Comparison of ENCODE assay signal across 24 cellular contexts in the genomic region with DNA sequence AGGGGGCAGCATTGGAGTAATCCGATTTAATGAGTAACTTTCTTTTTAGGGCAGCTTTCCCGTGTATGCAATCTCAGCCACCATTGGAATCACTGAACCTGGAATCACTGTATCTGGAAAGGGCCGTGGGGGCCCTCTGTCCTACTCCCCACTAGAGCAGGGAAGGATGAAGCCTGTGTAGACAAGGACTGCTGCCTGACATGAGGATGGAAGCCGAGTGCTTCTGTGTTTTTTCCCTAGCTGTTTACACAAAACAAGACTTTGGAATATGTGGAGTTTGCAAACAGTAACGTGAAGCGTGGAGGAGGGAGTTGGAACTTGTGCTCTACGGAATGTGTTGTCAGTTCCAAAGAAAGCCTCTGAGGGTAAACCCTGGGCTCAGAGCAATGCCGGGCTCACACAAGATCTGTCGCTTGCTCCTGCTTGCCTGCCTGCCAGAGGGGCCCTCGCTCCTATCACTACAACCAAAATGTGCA. TPM values are rescaled to one million over a fixed set of nuclear protein-coding genes. Genes with fewer than 3 reads are reported as not detected.
DNase-seq lines count a peak whose midpoint lies in the region; TF ChIP-seq lines count a peak whose summit lies in the region.
"Had no signal": no experiment of that assay in that cellular context is flagged by ENCODE, and none has a peak within 500 bp of the region (broad histone marks: within the 10 kb centered on the region; RNA-seq: fewer than 3 reads in every experiment).

No MANE protein-coding gene starts in this region.

- H3K27me3 ChIP-seq in H9 (ENCODE audit: insufficient read depth, low read length) = no peaks in the 10 kb centered on the region; the same call in 1 of the 2 replicates
- no peaks in the 10 kb centered on the region for H3K27me3 ChIP-seq in endodermal cell (ENCODE audit: control insufficient read depth, insufficient read depth, low read length, poor library complexity, severe bottlenecking)
- H3K27me3 ChIP-seq: brain microvascular endothelial cell had no signal

- no peak overlapping the region for H3K18ac ChIP-seq in H9 (ENCODE audit: insufficient read length, low read depth, low read length)

- peak overlapping the region; percentile 45 for H3K27ac Mint-ChIP-seq in T-helper 1 cell treated with Interleukin-12 subunit alpha and Interleukin-12 subunit beta and Interleukin-4 antibody, amounts not matched to agents 30 μg/mL and 1 μg/mL, for 36 hours
- H3K27ac Mint-ChIP-seq in H9 (no peak overlapping the region), endodermal cell (no peak overlapping the region), nephron (peak overlapping the region; percentile 57 to 90 (median 58))

- H2BK5ac ChIP-seq in H9 (ENCODE audit: insufficient read length, low read length) = no peak overlapping the region

- H3K4me1 ChIP-seq in H9 (ENCODE audit: insufficient read depth, low read length) (peaks cover 2% of the 10 kb centered on the region; the same call in 1 of the 2 replicates), endodermal cell (ENCODE audit: control insufficient read depth, insufficient read depth, low read length) (peaks cover 12% of the 10 kb centered on the region)
- H3K4me1 ChIP-seq: HAP-1 had no signal

- H3K23ac ChIP-seq in H9 (ENCODE audit: insufficient read length, low read depth, low read length) = no peak overlapping the region

- H3K79me1 ChIP-seq in H9 (ENCODE audit: insufficient read depth, low read depth, low read length, poor library complexity, severe bottlenecking) = no peaks in the 10 kb centered on the region

- H2BK120ac ChIP-seq in H9 (ENCODE audit: low read depth, low read length, poor library complexity, severe bottlenecking) = no peak overlapping the region

- H4K5ac ChIP-seq in H9 (ENCODE audit: insufficient read length, low read depth, low read length) = no peak overlapping the region

- no peak overlapping the region for H3K14ac ChIP-seq in H9 (ENCODE audit: insufficient read depth, low read length)

- H2AFZ ChIP-seq in H9 (ENCODE audit: low read length) = no peak overlapping the region

- H4K20me1 ChIP-seq in H9 (ENCODE audit: control insufficient read depth, insufficient read depth, insufficient read length) = no peaks in the 10 kb centered on the region

- H3K9me3 ChIP-seq in H9 (ENCODE audit: control insufficient read depth, low read depth, low read length) = no peaks in the 10 kb centered on the region
- no peaks in the 10 kb centered on the region for H3K9me3 ChIP-seq in endodermal cell (ENCODE audit: control insufficient read depth, low read length)
- H3K9me3 ChIP-seq: HAP-1, psoas muscle had no signal

- no peak overlapping the region for H2BK15ac ChIP-seq in H9 (ENCODE audit: low read depth, low read length)

- peaks cover 8% of the 10 kb centered on the region for H3K4me1 Mint-ChIP-seq in T-helper 1 cell treated with Interleukin-12 subunit alpha and Interleukin-12 subunit beta and Interleukin-4 antibody, amounts not matched to agents 30 μg/mL and 1 μg/mL, for 36 hours (ENCODE audit: low read depth)
- H3K4me1 Mint-ChIP-seq in H9 (peaks cover 14 to 20% of the 10 kb centered on the region in 2 experiments), endodermal cell (peaks cover 28% of the 10 kb centered on the region), nephron (peaks cover 26% of the 10 kb centered on the region)
- H3K4me1 Mint-ChIP-seq: CD8-positive, alpha-beta memory T cell; stimulated activated naive B cell treated with anti-CD40 and anti-IgM and Interleukin-4, amounts not matched to agents 10 μg/mL and 1 μg/mL and 100 μg/mL, for 72 hours had no signal

- no peak overlapping the region for H2BK12ac ChIP-seq in H9 (ENCODE audit: insufficient read length, low read depth, low read length)

- no peak overlapping the region for H3K56ac ChIP-seq in H9 (ENCODE audit: insufficient read length, low read depth, low read length)

- H3T11ph ChIP-seq in H9 (ENCODE audit: low read length) = no peak overlapping the region

- no peaks in the 10 kb centered on the region for H3K9me3 Mint-ChIP-seq in T-helper 1 cell treated with Interleukin-12 subunit alpha and Interleukin-12 subunit beta and Interleukin-4 antibody, amounts not matched to agents 30 μg/mL and 1 μg/mL, for 36 hours
- H3K9me3 Mint-ChIP-seq in H9 (no peaks in the 10 kb centered on the region; a peak in 1 of 5 replicates), endodermal cell (no peaks in the 10 kb centered on the region), nephron (no peaks in the 10 kb centered on the region)
- H3K9me3 Mint-ChIP-seq: CD8-positive, alpha-beta memory T cell; stimulated activated naive B cell treated with anti-CD40 and anti-IgM and Interleukin-4, amounts not matched to agents 10 μg/mL and 1 μg/mL and 100 μg/mL, for 72 hours had no signal

- H3K4me3 Mint-ChIP-seq in T-helper 1 cell treated with Interleukin-12 subunit alpha and Interleukin-12 subunit beta and Interleukin-4 antibody, amounts not matched to agents 30 μg/mL and 1 μg/mL, for 36 hours = no peak overlapping the region
- no peak overlapping the region for H3K4me3 Mint-ChIP-seq in H9
- no peak overlapping the region for H3K4me3 Mint-ChIP-seq in endodermal cell
- H3K4me3 Mint-ChIP-seq in nephron = no peak overlapping the region
- H3K4me3 Mint-ChIP-seq: CD8-positive, alpha-beta memory T cell; stimulated activated naive B cell treated with anti-CD40 and anti-IgM and Interleukin-4, amounts not matched to agents 10 μg/mL and 1 μg/mL and 100 μg/mL, for 72 hours had no signal

- H3K27ac ChIP-seq in H9 (ENCODE audit: insufficient read length, low read depth, low read length) = no peak overlapping the region
- H3K27ac ChIP-seq in endodermal cell (ENCODE audit: low read depth, low read length) = no peak overlapping the region
- H3K27ac ChIP-seq: 22Rv1, brain microvascular endothelial cell, coronary artery, KMS-11, psoas muscle had no signal

- H3K4me2 ChIP-seq in H9 (ENCODE audit: insufficient read depth, insufficient read length, low read length) = no peak overlapping the region
- H3K4me2 ChIP-seq: KMS-11 had no signal

- H3K36me3 ChIP-seq in endodermal cell (ENCODE audit: control insufficient read depth, insufficient read depth, low read length) = no peaks in the 10 kb centered on the region
- H3K36me3 ChIP-seq: HAP-1 had no signal

- peaks cover 41% of the 10 kb centered on the region for H3K36me3 Mint-ChIP-seq in T-helper 1 cell treated with Interleukin-12 subunit alpha and Interleukin-12 subunit beta and Interleukin-4 antibody, amounts not matched to agents 30 μg/mL and 1 μg/mL, for 36 hours (ENCODE audit: low read depth)
- H3K36me3 Mint-ChIP-seq in H9 (ENCODE audit: insufficient read depth in 1 of 3, low read depth in 3 of 3) (no peaks in the 10 kb centered on the region; a peak in 1 of 7 replicates), endodermal cell (ENCODE audit: low read depth) (no peaks in the 10 kb centered on the region), nephron (ENCODE audit: low read depth) (no peaks in the 10 kb centered on the region)

- no peaks in the 10 kb centered on the region for H3K79me2 ChIP-seq in H9 (ENCODE audit: insufficient read depth, low read length)

- no peak overlapping the region for H4K8ac ChIP-seq in H9 (replicated peaks; ENCODE audit: insufficient read length, low read depth, low read length)

- no peak overlapping the region for H2BK20ac ChIP-seq in H9 (ENCODE audit: low read depth, low read length, poor library complexity, severe bottlenecking)

- TF ChIP-seq CTCF in H9 (conservative IDR thresholded peaks at IDR 0.05) = no peak
- no peak for TF ChIP-seq CTCF in endodermal cell (conservative IDR thresholded peaks at IDR 0.05)
- TF ChIP-seq CTCF in nephron (IDR thresholded peaks at IDR 0.05; ENCODE audit: unreplicated experiment in 3 of 3) = no peak

- H3K23me2 ChIP-seq in H9 (ENCODE audit: insufficient read length, low read depth, low read length, poor library complexity, severe bottlenecking) = no peaks in the 10 kb centered on the region

- no peak for DNase-seq in T-helper 1 cell
- peak; percentile 31 for DNase-seq in H9
- DNase-seq in endodermal cell = peak; percentile 52
- DNase-seq in UCSD-AML1 (lab: John Stamatoyannopoulos, UW; ENCODE audit: unreplicated experiment) = no peak
- DNase-seq in epidermal melanocyte (ENCODE audit: insufficient read length, low spot score) = no peak
- no peak for DNase-seq in SW480 (ENCODE audit: low spot score)
- DNase-seq: activated CD4-positive, CD25-positive, alpha-beta regulatory T cell treated with anti-CD3 and anti-CD28 coated beads, Interleukin-2, amount 50 U/mL, for 72 hours; AML-193; brain microvascular endothelial cell; CD8-positive, alpha-beta memory T cell; DMS53; GF-D8; left colon; NCI-H146; NCI-H524 treated with DMSO at 0.1 percent for 48 hours; psoas muscle; small intestine; stimulated activated naive B cell treated with anti-CD40 and anti-IgM and Interleukin-4, amounts not matched to agents 10 μg/mL and 1 μg/mL and 100 μg/mL, for 72 hours had no signal

- WGBS in H9 (ENCODE audit: extremely low coverage, insufficient read length, low lambda C conversion rate) = no CpG with 5 or more reads among the region's 10 CpGs
- 86% methylated on average over 9 to 10 of the region's 10 CpGs for WGBS in endodermal cell (ENCODE audit: insufficient coverage in 1 of 2, insufficient read length in 1 of 2), 2 experiments

- no peaks in the 10 kb centered on the region for H3K27me3 Mint-ChIP-seq in T-helper 1 cell treated with Interleukin-12 subunit alpha and Interleukin-12 subunit beta and Interleukin-4 antibody, amounts not matched to agents 30 μg/mL and 1 μg/mL, for 36 hours (ENCODE audit: low read depth)
- H3K27me3 Mint-ChIP-seq in H9 (ENCODE audit: low read depth) (peaks cover 15% of the 10 kb centered on the region), endodermal cell (ENCODE audit: insufficient read depth) (no peaks in the 10 kb centered on the region), nephron (ENCODE audit: low read depth) (no peaks in the 10 kb centered on the region)
- H3K27me3 Mint-ChIP-seq: CD8-positive, alpha-beta memory T cell; stimulated activated naive B cell treated with anti-CD40 and anti-IgM and Interleukin-4, amounts not matched to agents 10 μg/mL and 1 μg/mL and 100 μg/mL, for 72 hours had no signal

- H4K91ac ChIP-seq in H9 (ENCODE audit: insufficient read length, low read depth, low read length) = no peak overlapping the region

- H3K9ac ChIP-seq in H9 (ENCODE audit: extremely low read depth, insufficient read length, low read length) (no peak overlapping the region), endodermal cell (ENCODE audit: extremely low read depth, low read length, poor library complexity, severe bottlenecking) (no peak overlapping the region)
- H3K9ac ChIP-seq: KMS-11 had no signal

- no peak overlapping the region for H2AK5ac ChIP-seq in H9 (ENCODE audit: insufficient read length, low read length)

- H3K4ac ChIP-seq in H9 (ENCODE audit: low read depth, low read length) = no peak overlapping the region

- H3K4me3 ChIP-seq in endodermal cell (ENCODE audit: low read length) = no peak overlapping the region
- H3K4me3 ChIP-seq: coronary artery, HAP-1, psoas muscle had no signal

RNA-seq across cellular contexts. Expression of a gene that starts 32.4 kb away (rescaled TPM):
- 69.3 and 72.1 TPM in 2 replicates for total RNA-seq in H9 (2021)
- total RNA-seq in endodermal cell = 100 to 1,000 TPM; 146 to 154 TPM
- polyA plus RNA-seq in endodermal cell (2013, experiment 1 of 2) = 73.0 TPM
- polyA plus RNA-seq in endodermal cell (2013, experiment 2 of 2) = 68.5 TPM

RNA-seq across cellular contexts. Expression of a gene that starts 52.7 kb away (rescaled TPM):
- total RNA-seq in H9 (2021) (0.61 and 0.70 TPM in 2 replicates), endodermal cell (under 1 TPM in 1 of 2 donors, not detected in 1; 0.04 TPM)
- polyA plus RNA-seq in endodermal cell (2013, experiment 1 of 2) = not detected
- polyA plus RNA-seq in endodermal cell (2013, experiment 2 of 2) = not detected

Comparison
In these comparisons a context has a peak if more than half of its experiments do, and no peak if none do; other contexts are left out.
1. H3K27ac Mint-ChIP-seq: peak in T-helper 1 cell treated with Interleukin-12 subunit alpha and Interleukin-12 subunit beta and Interleukin-4 antibody, amounts not matched to agents 30 μg/mL and 1 μg/mL, for 36 hours (single experiment) and nephron (3 of 3); none in H9 (0 of 3) and endodermal cell (single experiment).
2. DNase-seq: peak in H9 (single experiment) and endodermal cell (single experiment); none in T-helper 1 cell (0 of 5), UCSD-AML1 (single experiment), epidermal melanocyte (single experiment) and SW480 (single experiment).